Comparison of ENCODE assay signal across 8 cellular contexts in the genomic region with DNA sequence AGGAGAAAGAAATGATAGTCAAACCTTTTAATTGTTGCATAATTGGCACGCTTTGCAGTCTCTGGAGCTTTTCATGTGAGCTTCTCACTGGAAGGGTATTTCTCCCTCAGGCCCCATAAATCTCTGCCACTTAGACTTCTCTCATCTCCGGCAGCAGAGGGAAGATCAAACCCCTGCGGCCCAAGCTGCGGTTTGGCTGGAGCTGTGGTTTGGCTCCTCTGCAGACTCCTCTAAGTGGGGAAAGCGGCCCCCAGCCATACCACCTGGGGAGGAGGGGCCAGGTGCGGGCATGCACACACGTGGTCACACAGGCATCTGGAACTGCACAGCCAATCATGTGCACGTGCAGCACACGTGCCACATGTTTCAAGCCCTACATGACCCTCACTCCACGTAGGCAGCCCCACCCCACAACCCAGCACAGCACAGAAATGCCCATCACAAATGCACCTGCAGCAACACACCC. TPM values are rescaled to one million over a fixed set of nuclear protein-coding genes. Genes with fewer than 3 reads are reported as not detected.
A peak's percentile ranks its signal among the peaks of the same experiment; 100 is the strongest.
DNase-seq lines count a peak whose midpoint lies in the region; TF ChIP-seq lines count a peak whose summit lies in the region.

No MANE protein-coding gene starts in this region.

- no peak for TF ChIP-seq CTCF in type B pancreatic cell (conservative IDR thresholded peaks at IDR 0.05)
- no peak for TF ChIP-seq CTCF in suprapubic skin (IDR thresholded peaks at IDR 0.05)

- 8% methylated on average over 10 of the region's 10 CpGs for WGBS in suprapubic skin

- DNase-seq in activated T-cell treated with anti-CD3 and anti-CD28 coated beads for 24 hours (ENCODE audit: low read depth) (peak; percentile 2), activated T-cell treated with anti-CD3 and anti-CD28 coated beads for 4 hours (no peak), NOMO-1 (lab: John Stamatoyannopoulos, UW; ENCODE audit: unreplicated experiment in 2 of 2) (peak; percentile 48 to 76), epidermal melanocyte (ENCODE audit: insufficient read length, low spot score) (peak; percentile 63), type B pancreatic cell (ENCODE audit: extremely low spot score, unreplicated experiment) (no peak), NCI-H524 (lab: John Stamatoyannopoulos, UW) (no peak), suprapubic skin (ENCODE audit: low spot score in 2 of 2) (no peak), NCI-H2081 (lab: John Stamatoyannopoulos, UW) (no peak)

- TF ChIP-seq EP300 in suprapubic skin (IDR thresholded peaks at IDR 0.05), result no peak

- peaks cover 38% of the 10 kb centered on the region for H3K4me1 Mint-ChIP-seq in type B pancreatic cell (ENCODE audit: unreplicated experiment)

- no peak for TF ChIP-seq POLR2A in suprapubic skin (IDR thresholded peaks at IDR 0.05)

- H3K4me3 ChIP-seq in suprapubic skin, result no peak overlapping the region

- H3K36me3 ChIP-seq in suprapubic skin, result no peaks in the 10 kb centered on the region

- H3K4me3 Mint-ChIP-seq in type B pancreatic cell, result no peak overlapping the region

- peaks cover 66% of the 10 kb centered on the region for H3K27me3 Mint-ChIP-seq in type B pancreatic cell

- H3K27ac Mint-ChIP-seq in type B pancreatic cell, result peak overlapping the region; percentile 32

- no peaks in the 10 kb centered on the region for H3K9me3 ChIP-seq in suprapubic skin

- H3K27me3 ChIP-seq in suprapubic skin, result no peaks in the 10 kb centered on the region

- H3K27ac ChIP-seq in suprapubic skin, result no peak overlapping the region

- no peaks in the 10 kb centered on the region for H3K36me3 Mint-ChIP-seq in type B pancreatic cell

- no peaks in the 10 kb centered on the region for H3K9me3 Mint-ChIP-seq in type B pancreatic cell

- H3K4me1 ChIP-seq in suprapubic skin, result peaks cover 15% of the 10 kb centered on the region

RNA-seq across cellular contexts. Expression of a gene that starts 58.3 kb away (rescaled TPM):
- 21.5 and 39.1 TPM in 2 replicates for total RNA-seq in type B pancreatic cell (ENCODE audit: low replicate concordance)
- total RNA-seq in suprapubic skin, result 10 to 100 TPM in 2 of 4 donors, 1 to 10 TPM in 2; 4.1 to 13.3 (median 7.6) TPM

Comparison
In these comparisons a context has a peak if more than half of its experiments do, and no peak if none do; other contexts are left out.
1. DNase-seq: peak in activated T-cell treated with anti-CD3 and anti-CD28 coated beads for 24 hours (single experiment), NOMO-1 (2 of 2) and epidermal melanocyte (single experiment); none in activated T-cell treated with anti-CD3 and anti-CD28 coated beads for 4 hours (single experiment), type B pancreatic cell (single experiment), NCI-H524 (0 of 2), suprapubic skin (0 of 2) and NCI-H2081 (0 of 2).